Comparison of ENCODE assay signal across 37 cellular contexts in the genomic region with DNA sequence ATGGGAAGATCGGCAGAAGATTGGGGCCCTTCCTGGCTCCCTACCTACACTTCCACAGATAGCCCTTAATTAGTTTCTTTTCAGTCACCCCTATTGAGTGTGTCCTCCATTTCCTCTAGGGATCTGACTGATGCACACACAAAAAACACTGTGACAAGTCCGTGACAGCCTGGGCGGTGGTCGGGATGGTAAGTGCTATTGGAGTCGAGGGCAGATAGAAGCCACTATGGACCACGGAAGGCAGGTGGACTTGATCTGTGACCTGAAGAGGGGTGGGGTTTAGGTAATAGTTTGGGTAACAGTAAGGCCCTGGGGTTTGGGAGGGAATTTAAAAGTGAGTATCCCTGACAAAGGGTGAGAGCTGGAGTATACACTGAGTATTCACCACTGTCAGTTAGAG.
"Had no signal": no experiment of that assay in that cellular context is flagged by ENCODE, and none has a peak within 500 bp of the region (broad histone marks: within the 10 kb centered on the region; RNA-seq: fewer than 3 reads in every experiment).

No MANE protein-coding gene starts in this region.

- H3K9ac ChIP-seq: KMS-11 had no signal

- DNase-seq: Karpas-422, Kasumi-1, MG63, MM.1S, MV-4-11, NCI-H1048, NCI-H1092, NCI-H1092 treated with DMSO at 0.1 percent for 48 hours, NCI-H1105, NCI-H1105 treated with DMSO at 0.1 percent for 48 hours, NCI-H1417, NCI-H1417 treated with DMSO at 0.1 percent for 48 hours, NCI-H1436, NCI-H1436 treated with DMSO at 0.1 percent for 48 hours, NCI-H146, NCI-H1694, NCI-H1694 treated with DMSO at 0.1 percent for 48 hours, NCI-H187, NCI-H187 treated with DMSO at 0.1 percent for 48 hours, NCI-H1930, NCI-H2029, NCI-H2029 treated with DMSO at 0.1 percent for 48 hours, NCI-H2081, NCI-H2081 treated with DMSO at 0.1 percent for 48 hours, NCI-H2107, NCI-H2171, NCI-H2171 treated with DMSO at 0.1 percent for 48 hours, NCI-H2227 treated with DMSO at 0.1 percent for 48 hours, NCI-H226, NCI-H345, NCI-H446, NCI-H446 treated with DMSO at 0.1 percent for 48 hours, NCI-H510A, NCI-H510A treated with DMSO at 0.1 percent for 48 hours, NCI-H524, NCI-H524 treated with DMSO at 0.1 percent for 48 hours had no signal

- H3K27me3 ChIP-seq: MG63 had no signal

- H3K36me3 ChIP-seq: MG63 had no signal

- H3K9me3 ChIP-seq: MG63 had no signal

- H3K4me3 ChIP-seq: MG63 had no signal

- H3K4me2 ChIP-seq: KMS-11 had no signal
